ENCODE assay signal across 20 cellular contexts in genomic region chr5:6805835-6806234, GRCh38.
DNase-seq lines count a peak whose midpoint lies in the region; ATAC-seq and TF ChIP-seq lines count a peak whose summit lies in the region.
"Had no signal": no experiment of that assay in that cellular context is flagged by ENCODE, and none has a peak within 500 bp of the region (broad histone marks: within the 10 kb centered on the region; RNA-seq: fewer than 3 reads in every experiment).

No MANE protein-coding gene starts in this region.

- no peaks in the 10 kb centered on the region for H3K27me3 ChIP-seq in lung (ENCODE audit: control insufficient read depth, insufficient read depth)
- H3K27me3 ChIP-seq: BE2C; BLaER1 treated with 17β-estradiol and CSF1 and Interleukin-3, amounts not matched to agents 10 nM and 100 nM had no signal

- H3K9me3 ChIP-seq in lung (ENCODE audit: control insufficient read depth in 2 of 2, insufficient read depth in 1 of 2, low read length in 1 of 2), result peaks cover 3 to 5% of the 10 kb centered on the region in 2 donors
- H3K9me3 ChIP-seq: BE2C had no signal

- ATAC-seq in lung (ENCODE audit: insufficient read depth, low FRiP score) (peak; percentile 21), HG03457 (IDR thresholded peaks at IDR 0.05; ENCODE audit: unreplicated experiment) (no peak)
- ATAC-seq: A549, HCT116 had no signal

- TF ChIP-seq CTCF in lung (IDR thresholded peaks at IDR 0.05; ENCODE audit: control extremely low read depth, extremely low read depth), result no peak

- no peaks in the 10 kb centered on the region for H3K4me1 ChIP-seq in lung (ENCODE audit: control insufficient read depth in 2 of 2, insufficient read depth in 2 of 2, low read length in 2 of 2)
- H3K4me1 ChIP-seq: A549; BLaER1 treated with 17β-estradiol and CSF1 and Interleukin-3, amounts not matched to agents 10 nM and 100 nM had no signal

- DNase-seq in DMS79 treated with DMSO at 0.1 percent for 48 hours (lab: John Stamatoyannopoulos, UW) (peak; percentile 43), islet precursor cell (peak; percentile 4), lung (ENCODE audit: low spot score) (no peak), NOMO-1 treated with dmso at 0.1 percent for 144 hours (lab: John Stamatoyannopoulos, UW; ENCODE audit: unreplicated experiment) (no peak), NAMALWA (ENCODE audit: low spot score) (no peak), GOT3 (lab: John Stamatoyannopoulos, UW) (no peak)
- DNase-seq: 8988T; ACHN; AML-193; BE2C; CD4-positive, alpha-beta T cell; CD8-positive, alpha-beta memory T cell; DMS 273 treated with DMSO at 0.1 percent for 48 hours; DND-41; GM23248; H9 had no signal

- WGBS in lung, 2 donors, result 78 to 86% methylated on average over 2 of the region's 2 CpGs

- no peak overlapping the region for H3K27ac ChIP-seq in lung (ENCODE audit: low read depth in 1 of 2, low read length in 1 of 2)
- H3K27ac ChIP-seq: A549; BLaER1 treated with 17β-estradiol and CSF1 and Interleukin-3, amounts not matched to agents 10 nM and 100 nM; GM23248 had no signal

- no peaks in the 10 kb centered on the region for H3K36me3 ChIP-seq in lung (ENCODE audit: control insufficient read depth in 2 of 2, insufficient read depth in 2 of 2, low read length in 2 of 2)
- H3K36me3 ChIP-seq: BE2C; BLaER1 treated with 17β-estradiol and CSF1 and Interleukin-3, amounts not matched to agents 10 nM and 100 nM had no signal

- no peak overlapping the region for H3K4me3 ChIP-seq in lung
- H3K4me3 ChIP-seq: A549; BLaER1 treated with 17β-estradiol and CSF1 and Interleukin-3, amounts not matched to agents 10 nM and 100 nM; GM23248 had no signal

Comparison
In these comparisons a context has a peak if more than half of its experiments do, and no peak if none do; other contexts are left out.
1. DNase-seq: peak in DMS79 treated with DMSO at 0.1 percent for 48 hours (single experiment) and islet precursor cell (single experiment); none in lung (single experiment), NOMO-1 treated with dmso at 0.1 percent for 144 hours (single experiment), NAMALWA (single experiment) and GOT3 (single experiment).